2 cellular contexts compared by ENCODE assay signal in genomic region chr20:17874271-17875105, GRCh38.
TF ChIP-seq lines count a peak whose summit lies in the region.

No MANE protein-coding gene starts in this region.

TF ChIP-seq in GM23338, 12 proteins besides CTCF, POLR2A, EP300 and RAD21 (continued from another document):
- TF ChIP-seq ZNF462 (CRISPR knock-in tag; IDR thresholded peaks at IDR 0.05) (no peak), ZNF114 (CRISPR knock-in tag; IDR thresholded peaks at IDR 0.05) (no peak), REST (IDR thresholded peaks at IDR 0.05; ENCODE audit: unreplicated experiment) (no peak), STAT1 (IDR thresholded peaks at IDR 0.05; ENCODE audit: unreplicated experiment) (no peak), NANOG (IDR thresholded peaks at IDR 0.05; ENCODE audit: borderline replicate concordance) (no peak), JUNB (IDR thresholded peaks at IDR 0.05; ENCODE audit: unreplicated experiment) (no peak), POLR2AphosphoS5 (IDR thresholded peaks at IDR 0.05; ENCODE audit: low read depth) (no peak), ETS1 (IDR thresholded peaks at IDR 0.05) (no peak), CREB1 (CRISPR knock-in tag; IDR thresholded peaks at IDR 0.05; ENCODE audit: low read depth) (no peak), ZNF331 (CRISPR knock-in tag; IDR thresholded peaks at IDR 0.05; ENCODE audit: low read depth) (no peak), EZH2phosphoT487 (IDR thresholded peaks at IDR 0.05; ENCODE audit: unreplicated experiment) (no peak)

TF ChIP-seq in HepG2, 621 proteins besides CTCF, POLR2A, EP300 and RAD21 (continues in another document):
- TF ChIP-seq ZNF580 (CRISPR knock-in tag; IDR thresholded peaks at IDR 0.05; ENCODE audit: borderline replicate concordance, low read depth) (peak; percentile 67; the same call in 1 of the 2 replicates), TOE1 (CRISPR knock-in tag; IDR thresholded peaks at IDR 0.05) (0 out of 2 replicates have a peak, but pooled peaks have one; percentile 12), MED1 (CRISPR knock-in tag; IDR thresholded peaks at IDR 0.05) (peak; percentile 14; the same call in 1 of the 2 replicates), IRF9 (CRISPR knock-in tag; IDR thresholded peaks at IDR 0.05; ENCODE audit: borderline replicate concordance) (no peak), ZNF17 (CRISPR knock-in tag; IDR thresholded peaks at IDR 0.05) (no peak), MAZ (IDR thresholded peaks at IDR 0.05; ENCODE audit: borderline replicate concordance, low read depth, low read length) (peak; percentile 63), MAZ (CRISPR knock-in tag; IDR thresholded peaks at IDR 0.05; ENCODE audit: low read depth) (0 out of 2 replicates have a peak, but pooled peaks have one; percentile 1), AKAP8 (CRISPR knock-in tag; IDR thresholded peaks at IDR 0.05) (0 out of 2 replicates have a peak, but pooled peaks have one; percentile 57), DPF2 (CRISPR knock-in tag; IDR thresholded peaks at IDR 0.05; ENCODE audit: borderline replicate concordance, low read depth) (no peak), RBAK (CRISPR knock-in tag; IDR thresholded peaks at IDR 0.05) (no peak), TEAD3 (CRISPR knock-in tag; optimal IDR thresholded peaks at IDR 0.05; ENCODE audit: borderline replicate concordance) (peak; percentile 3), ZNF772 (CRISPR knock-in tag; IDR thresholded peaks at IDR 0.05) (0 out of 2 replicates have a peak, but pooled peaks have one; percentile 17), ZNF687 (CRISPR knock-in tag; IDR thresholded peaks at IDR 0.05) (0 out of 2 replicates have a peak, but pooled peaks have one; percentile 12), ZBTB39 (CRISPR knock-in tag; IDR thresholded peaks at IDR 0.05) (0 out of 2 replicates have a peak, but pooled peaks have one; percentile 2), ZNF567 (CRISPR knock-in tag; IDR thresholded peaks at IDR 0.05; ENCODE audit: borderline replicate concordance) (no peak), ZNF589 (CRISPR knock-in tag; conservative IDR thresholded peaks at IDR 0.05) (0 out of 2 replicates have a peak, but pooled peaks have one; percentile 66), PATZ1 (CRISPR knock-in tag; IDR thresholded peaks at IDR 0.05) (no peak; the same call in 1 of the 2 replicates), SMAD9 (CRISPR knock-in tag; IDR thresholded peaks at IDR 0.05) (0 out of 2 replicates have a peak, but pooled peaks have one; percentile 75), MTF2 (CRISPR knock-in tag; IDR thresholded peaks at IDR 0.05; ENCODE audit: borderline replicate concordance) (0 out of 2 replicates have a peak, but pooled peaks have one; percentile 69), CCAR2 (optimal IDR thresholded peaks at IDR 0.05; ENCODE audit: low read depth, low read length) (peak; percentile 48), POLR2G (IDR thresholded peaks at IDR 0.05; ENCODE audit: low read depth, low read length) (peak; percentile 48), XBP1 (CRISPR knock-in tag; IDR thresholded peaks at IDR 0.05) (no peak), ZNF75D (CRISPR knock-in tag; IDR thresholded peaks at IDR 0.05; ENCODE audit: borderline replicate concordance) (no peak), ZNF160 (CRISPR knock-in tag; IDR thresholded peaks at IDR 0.05) (0 out of 2 replicates have a peak, but pooled peaks have one; percentile 1), RXRA (CRISPR knock-in tag; IDR thresholded peaks at IDR 0.05) (0 out of 2 replicates have a peak, but pooled peaks have one; percentile 3), MAFF (IDR thresholded peaks at IDR 0.05; ENCODE audit: low read depth, low read length) (0 out of 2 replicates have a peak, but pooled peaks have one; percentile 7), ZNF318 (CRISPR knock-in tag; IDR thresholded peaks at IDR 0.05) (no peak), SCMH1 (CRISPR knock-in tag; IDR thresholded peaks at IDR 0.05; ENCODE audit: borderline replicate concordance) (no peak), NONO (IDR thresholded peaks at IDR 0.05) (no peak), NONO (CRISPR knock-in tag; conservative IDR thresholded peaks at IDR 0.05) (peak; percentile 64; the same call in 1 of the 2 replicates), CBX5 (CRISPR knock-in tag; IDR thresholded peaks at IDR 0.05; ENCODE audit: borderline replicate concordance) (no peak), ZNF574 (CRISPR knock-in tag; IDR thresholded peaks at IDR 0.05) (0 out of 2 replicates have a peak, but pooled peaks have one; percentile 23), NR2C2 (CRISPR knock-in tag; IDR thresholded peaks at IDR 0.05; ENCODE audit: borderline replicate concordance) (peak; percentile 6; the same call in 1 of the 2 replicates)
